ENCODE assay signal across 16 cellular contexts in genomic region chr12:77894548-77894947, GRCh38.
"Had no signal": no experiment of that assay in that cellular context is flagged by ENCODE, and none has a peak within 500 bp of the region (broad histone marks: within the 10 kb centered on the region; RNA-seq: fewer than 3 reads in every experiment).

No MANE protein-coding gene starts in this region.

- H3K27ac Mint-ChIP-seq: activated T-helper 17 cell treated with anti-CD3 and anti-CD28 coated beads, Interleukin-2, amount 50 U/mL, for 72 hours; T-cell had no signal

- H3K4me3 ChIP-seq: cardiac muscle cell, lower lobe of right lung, ovary, thoracic aorta had no signal

- H3K27me3 ChIP-seq: cardiac muscle cell, ovary had no signal

- H3K36me3 Mint-ChIP-seq: T-cell had no signal

- H3K9me3 ChIP-seq: lower lobe of right lung, ovary, thoracic aorta had no signal

- H3K36me3 ChIP-seq: cardiac muscle cell, lower lobe of right lung, ovary, thoracic aorta had no signal

- ATAC-seq: activated T-helper 17 cell treated with anti-CD3 and anti-CD28 coated beads, Interleukin-2, amount 50 U/mL, for 72 hours; esophagus mucosa; foreskin keratinocyte; lower lobe of right lung; T-cell had no signal

- DNase-seq: activated CD4-positive, alpha-beta T cell treated with anti-CD3 and anti-CD28 coated beads, Interleukin-2, amount 50 U/mL, for 48 hours; activated CD4-positive, CD25-positive, alpha-beta regulatory T cell treated with anti-CD3 and anti-CD28 coated beads, Interleukin-2, amount 50 U/mL, for 72 hours; activated naive CD4-positive, alpha-beta T cell treated with Interleukin-2 at 50 U/mL for 16 hours; foreskin keratinocyte; glutamatergic neuron; hypothalamus; lower lobe of right lung; midbrain; ovary; stimulated activated CD4-positive, alpha-beta T cell treated with anti-CD3 and anti-CD28 coated beads, Interleukin-1b, Interleukin-23, amount 100 ng/mL, for 48 hours; T-cell; T-helper 9 cell had no signal

- H3K4me1 ChIP-seq: foreskin keratinocyte, lower lobe of right lung had no signal

- H3K4me3 Mint-ChIP-seq: activated T-helper 17 cell treated with anti-CD3 and anti-CD28 coated beads, Interleukin-2, amount 50 U/mL, for 72 hours; T-cell had no signal

- H3K27ac ChIP-seq: cardiac muscle cell, foreskin keratinocyte, lower lobe of right lung, ovary, thoracic aorta had no signal

- H3K27me3 Mint-ChIP-seq: activated T-helper 17 cell treated with anti-CD3 and anti-CD28 coated beads, Interleukin-2, amount 50 U/mL, for 72 hours; T-cell had no signal

- H3K4me1 Mint-ChIP-seq: activated T-helper 17 cell treated with anti-CD3 and anti-CD28 coated beads, Interleukin-2, amount 50 U/mL, for 72 hours; T-cell had no signal
